ENCODE assay signal across 8 cellular contexts in genomic region chr2:111478844-111479458, GRCh38.
DNase-seq lines count a peak whose midpoint lies in the region; ATAC-seq and TF ChIP-seq lines count a peak whose summit lies in the region.
"Not testable (repeated sequence)": the region's sequence is repeated elsewhere in the genome, so short reads cannot be mapped to it uniquely, and the experiment has no call there.

No MANE protein-coding gene starts in this region.

- ATAC-seq in GM19455 (IDR thresholded peaks at IDR 0.05; ENCODE audit: unreplicated experiment) = peak; percentile 69
- peak; percentile 50 for ATAC-seq in HG02623 (IDR thresholded peaks at IDR 0.05; ENCODE audit: unreplicated experiment)
- peak; percentile 42 for ATAC-seq in HG03354 (IDR thresholded peaks at IDR 0.05; ENCODE audit: poor library complexity, severe bottlenecking, unreplicated experiment)
- ATAC-seq in T-cell (replicated peaks in 1 of 4) = peak in 3 of 4 experiments; percentile 31 to 53 (median 52)
- peak; percentile 65 to 67 for ATAC-seq in activated T-cell treated with anti-CD3 and anti-CD28 coated beads, Interleukin-2, amount 50 U/mL, for 72 hours (replicated peaks in 1 of 2)
- ATAC-seq in stimulated activated naive CD8-positive, alpha-beta T cell treated with anti-CD3 and anti-CD28 coated beads, Interleukin-15, amount 100 ng/mL, for 72 hours = peak; percentile 75

- in situ Hi-C loops in GM13976 (cut with MboI; ENCODE audit: low sequenced_read_pairs, unreplicated experiment) = not testable (repeated sequence)

- H3K4me3 Mint-ChIP-seq in T-cell = not testable (repeated sequence)
- H3K4me3 Mint-ChIP-seq in activated T-cell treated with anti-CD3 and anti-CD28 coated beads, Interleukin-2, amount 50 U/mL, for 72 hours = peak overlapping the region; percentile 80 to 84
- H3K4me3 Mint-ChIP-seq in stimulated activated naive CD8-positive, alpha-beta T cell treated with anti-CD3 and anti-CD28 coated beads, Interleukin-15, amount 100 ng/mL, for 72 hours = peak overlapping the region; percentile 41 to 59

- DNase-seq in GM13976 (ENCODE audit: low spot score) (peak; percentile 4), iPS-NIHi7 (ENCODE audit: extremely low spot score) (peak; percentile 2)
- not testable (repeated sequence) for DNase-seq in T-cell
- peak; percentile 44 to 46 for DNase-seq in activated T-cell treated with anti-CD3 and anti-CD28 coated beads, Interleukin-2, amount 50 U/mL, for 72 hours
- peak in 1 of 2 donors; percentile 33 for DNase-seq in stimulated activated naive CD8-positive, alpha-beta T cell treated with anti-CD3 and anti-CD28 coated beads, Interleukin-15, amount 100 ng/mL, for 72 hours

- POLR2A ChIA-PET in T-cell (lab: Charles Lee) = not testable (repeated sequence)

- not testable (repeated sequence) for TF ChIP-seq CTCF in GM13976 (IDR thresholded peaks at IDR 0.05; ENCODE audit: borderline replicate concordance, control extremely low read depth, extremely low read depth, insufficient read depth, missing control alignments)

- CTCF ChIA-PET in T-cell (lab: Charles Lee) = not testable (repeated sequence)

- H3K4me1 Mint-ChIP-seq in T-cell = not testable (repeated sequence)
- peaks cover 31% of the 10 kb centered on the region for H3K4me1 Mint-ChIP-seq in activated T-cell treated with anti-CD3 and anti-CD28 coated beads, Interleukin-2, amount 50 U/mL, for 72 hours (ENCODE audit: low read depth)
- H3K4me1 Mint-ChIP-seq in stimulated activated naive CD8-positive, alpha-beta T cell treated with anti-CD3 and anti-CD28 coated beads, Interleukin-15, amount 100 ng/mL, for 72 hours = peaks cover 24% of the 10 kb centered on the region

- not testable (repeated sequence) for H3K36me3 Mint-ChIP-seq in T-cell; activated T-cell treated with anti-CD3 and anti-CD28 coated beads, Interleukin-2, amount 50 U/mL, for 72 hours (ENCODE audit: insufficient read depth in 2 of 2)

- not testable (repeated sequence) for H3K9me3 Mint-ChIP-seq in T-cell; activated T-cell treated with anti-CD3 and anti-CD28 coated beads, Interleukin-2, amount 50 U/mL, for 72 hours; stimulated activated naive CD8-positive, alpha-beta T cell treated with anti-CD3 and anti-CD28 coated beads, Interleukin-15, amount 100 ng/mL, for 72 hours

- H3K27ac Mint-ChIP-seq in T-cell = not testable (repeated sequence)
- peak overlapping the region; percentile 92 for H3K27ac Mint-ChIP-seq in activated T-cell treated with anti-CD3 and anti-CD28 coated beads, Interleukin-2, amount 50 U/mL, for 72 hours
- peak overlapping the region in 1 of 2 donors; percentile 90 for H3K27ac Mint-ChIP-seq in stimulated activated naive CD8-positive, alpha-beta T cell treated with anti-CD3 and anti-CD28 coated beads, Interleukin-15, amount 100 ng/mL, for 72 hours

- not testable (repeated sequence) for H3K27me3 Mint-ChIP-seq in T-cell; activated T-cell treated with anti-CD3 and anti-CD28 coated beads, Interleukin-2, amount 50 U/mL, for 72 hours (ENCODE audit: low read depth); stimulated activated naive CD8-positive, alpha-beta T cell treated with anti-CD3 and anti-CD28 coated beads, Interleukin-15, amount 100 ng/mL, for 72 hours
